In genomic region chr17:14329900-14330491, GRCh38 we compare ENCODE assay signal across 22 cellular contexts. TPM values are rescaled to one million over a fixed set of nuclear protein-coding genes. Genes with fewer than 3 reads are reported as not detected.
DNase-seq lines count a peak whose midpoint lies in the region; ATAC-seq and TF ChIP-seq lines count a peak whose summit lies in the region.
"Had no signal": no experiment of that assay in that cellular context is flagged by ENCODE, and none has a peak within 500 bp of the region (broad histone marks: within the 10 kb centered on the region; RNA-seq: fewer than 3 reads in every experiment).

No MANE protein-coding gene starts in this region.

- no peak overlapping the region for H3K4me3 Mint-ChIP-seq in activated T-cell treated with anti-CD3 and anti-CD28 coated beads, Interleukin-2, amount 50 U/mL, for 24 hours
- no peak overlapping the region for H3K4me3 Mint-ChIP-seq in activated T-cell treated with anti-CD3 and anti-CD28 coated beads, Interleukin-2, amount 50 U/mL, for 72 hours
- no peak overlapping the region for H3K4me3 Mint-ChIP-seq in activated CD4-positive, alpha-beta memory T cell treated with anti-CD3 and anti-CD28 coated beads for 36 hours
- H3K4me3 Mint-ChIP-seq in neural progenitor cell = peak overlapping the region; percentile 75

- no peak for TF ChIP-seq CTCF in fibroblast of lung (conservative IDR thresholded peaks at IDR 0.05 in 1 of 2, IDR thresholded peaks at IDR 0.05 in 1 of 2; ENCODE audit: low read depth in 1 of 2, low read length in 2 of 2)
- no peak for TF ChIP-seq CTCF in neural progenitor cell (IDR thresholded peaks at IDR 0.05)

- H3K4me2 ChIP-seq in fibroblast of lung (ENCODE audit: extremely low read depth, insufficient read depth, low read length) (no peak overlapping the region), neural progenitor cell (peak overlapping the region; percentile 77)
- H3K4me2 ChIP-seq: hepatocyte had no signal

- no peak for DNase-seq in activated T-cell treated with anti-CD3 and anti-CD28 coated beads, Interleukin-2, amount 50 U/mL, for 24 hours
- no peak for DNase-seq in activated T-cell treated with anti-CD3 and anti-CD28 coated beads, Interleukin-2, amount 50 U/mL, for 72 hours
- DNase-seq in activated CD4-positive, alpha-beta memory T cell treated with anti-CD3 and anti-CD28 coated beads for 36 hours = no peak
- no peak for DNase-seq in fibroblast of lung (ENCODE audit: low read depth in 2 of 2)
- DNase-seq in neural progenitor cell (ENCODE audit: low spot score) = no peak
- no peak for DNase-seq in SHP77 (lab: John Stamatoyannopoulos, UW)
- DNase-seq: activated CD4-positive, alpha-beta T cell treated with anti-CD3 and anti-CD28 coated beads, Interleukin-2, amount 50 U/mL, for 1 hour; amniotic stem cell; cerebellar nuclear complex; Kasumi-1; NCI-H1092 treated with DMSO at 0.1 percent for 48 hours; NCI-H2081; occipital lobe; sigmoid colon; stimulated activated naive CD4-positive, alpha-beta T cell treated with Interleukin-2 at 50 U/mL for 16 hours; trophoblast cell had no signal

- peaks cover 87% of the 10 kb centered on the region for H3K4me1 Mint-ChIP-seq in activated T-cell treated with anti-CD3 and anti-CD28 coated beads, Interleukin-2, amount 50 U/mL, for 24 hours (ENCODE audit: low read depth)
- H3K4me1 Mint-ChIP-seq in activated T-cell treated with anti-CD3 and anti-CD28 coated beads, Interleukin-2, amount 50 U/mL, for 72 hours (ENCODE audit: low read depth) = peaks cover 69% of the 10 kb centered on the region
- peaks cover 88% of the 10 kb centered on the region for H3K4me1 Mint-ChIP-seq in activated CD4-positive, alpha-beta memory T cell treated with anti-CD3 and anti-CD28 coated beads for 36 hours (ENCODE audit: low read depth)
- H3K4me1 Mint-ChIP-seq in neural progenitor cell = peaks cover 53% of the 10 kb centered on the region

- H3K27me3 ChIP-seq in fibroblast of lung (ENCODE audit: control insufficient read depth, insufficient read depth, low read length) (no peaks in the 10 kb centered on the region), neural progenitor cell (no peaks in the 10 kb centered on the region)

- POLR2A ChIA-PET in activated CD4-positive, alpha-beta memory T cell treated with anti-CD3 and anti-CD28 coated beads for 36 hours (lab: Charles Lee) = interaction anchor here (1.4 kb wide), 1 partner anchor 8 kb away, joined by 6 read pairs; no protein-coding TSS in a partner anchor

- CTCF ChIA-PET in activated CD4-positive, alpha-beta memory T cell treated with anti-CD3 and anti-CD28 coated beads for 36 hours (lab: Charles Lee) = no interaction called here

- intact Hi-C loops in activated CD4-positive, alpha-beta memory T cell treated with anti-CD3 and anti-CD28 coated beads for 36 hours (cut with micrococcal nuclease) = loop anchor here (10.0 kb wide), 2 partner anchors 215 to 225 kb away; no protein-coding TSS in a partner anchor

- H4K20me1 ChIP-seq in fibroblast of lung (ENCODE audit: control insufficient read depth, extremely low read depth, insufficient read depth, low read length) (no peaks in the 10 kb centered on the region), neural progenitor cell (ENCODE audit: low read depth) (peaks cover 20% of the 10 kb centered on the region)

- H3K4me3 ChIP-seq in fibroblast of lung (replicated peaks in 1 of 4; ENCODE audit: control extremely low read depth in 1 of 4, insufficient read depth in 1 of 4, low read depth in 3 of 4, low read length in 4 of 4) = no peak overlapping the region
- H3K4me3 ChIP-seq in neural progenitor cell = peak overlapping the region; percentile 26
- H3K4me3 ChIP-seq: HAP-1, hepatocyte, sigmoid colon had no signal

- H3K4me1 ChIP-seq in fibroblast of lung (ENCODE audit: control insufficient read depth, extremely low read depth, insufficient read depth, low read length) (no peaks in the 10 kb centered on the region), neural progenitor cell (peaks cover 78% of the 10 kb centered on the region)
- H3K4me1 ChIP-seq: HAP-1, sigmoid colon had no signal

- H3K36me3 Mint-ChIP-seq in activated T-cell treated with anti-CD3 and anti-CD28 coated beads, Interleukin-2, amount 50 U/mL, for 24 hours (ENCODE audit: low read depth) = peaks cover 14% of the 10 kb centered on the region
- peaks cover 0 to 3% of the 10 kb centered on the region in 2 donors for H3K36me3 Mint-ChIP-seq in activated T-cell treated with anti-CD3 and anti-CD28 coated beads, Interleukin-2, amount 50 U/mL, for 72 hours (ENCODE audit: insufficient read depth in 2 of 2)
- H3K36me3 Mint-ChIP-seq in activated CD4-positive, alpha-beta memory T cell treated with anti-CD3 and anti-CD28 coated beads for 36 hours = peaks cover 9% of the 10 kb centered on the region
- H3K36me3 Mint-ChIP-seq in neural progenitor cell = peaks cover 15% of the 10 kb centered on the region

- H3K9ac ChIP-seq in fibroblast of lung (ENCODE audit: insufficient read depth, low read length) (no peak overlapping the region), neural progenitor cell (no peak overlapping the region)

- no peak for ATAC-seq in activated T-cell treated with anti-CD3 and anti-CD28 coated beads, Interleukin-2, amount 50 U/mL, for 72 hours (replicated peaks in 1 of 2)
- no peak for ATAC-seq in GM21529 (IDR thresholded peaks at IDR 0.05; ENCODE audit: unreplicated experiment)
- ATAC-seq in HG03108 (IDR thresholded peaks at IDR 0.05; ENCODE audit: unreplicated experiment) = no peak

- no peak overlapping the region for H2AFZ ChIP-seq in fibroblast of lung (ENCODE audit: low read length)
- H2AFZ ChIP-seq in neural progenitor cell (replicated peaks) = no peak overlapping the region
- H2AFZ ChIP-seq: hepatocyte had no signal

- peak overlapping the region; percentile 46 for H3K27ac ChIP-seq in fibroblast of lung (ENCODE audit: insufficient read depth, low read length)
- H3K27ac ChIP-seq in neural progenitor cell = peak overlapping the region; percentile 92
- H3K27ac ChIP-seq: hepatocyte, HL-60, RWPE1, sigmoid colon had no signal

- H3K9me3 Mint-ChIP-seq in activated T-cell treated with anti-CD3 and anti-CD28 coated beads, Interleukin-2, amount 50 U/mL, for 24 hours = peaks cover 2% of the 10 kb centered on the region
- no peaks in the 10 kb centered on the region for H3K9me3 Mint-ChIP-seq in activated T-cell treated with anti-CD3 and anti-CD28 coated beads, Interleukin-2, amount 50 U/mL, for 72 hours
- H3K9me3 Mint-ChIP-seq in activated CD4-positive, alpha-beta memory T cell treated with anti-CD3 and anti-CD28 coated beads for 36 hours = no peaks in the 10 kb centered on the region
- H3K9me3 Mint-ChIP-seq in neural progenitor cell = peaks cover 6% of the 10 kb centered on the region

- peaks cover 59% of the 10 kb centered on the region for H3F3A ChIP-seq in neural progenitor cell (ENCODE audit: low read depth)

- no peaks in the 10 kb centered on the region for H3K36me3 ChIP-seq in fibroblast of lung (ENCODE audit: control insufficient read depth, insufficient read depth, low read length)
- H3K36me3 ChIP-seq in neural progenitor cell = no peaks in the 10 kb centered on the region
- H3K36me3 ChIP-seq: HAP-1, sigmoid colon had no signal

- no peaks in the 10 kb centered on the region for H3K27me3 Mint-ChIP-seq in activated T-cell treated with anti-CD3 and anti-CD28 coated beads, Interleukin-2, amount 50 U/mL, for 24 hours
- no peaks in the 10 kb centered on the region for H3K27me3 Mint-ChIP-seq in activated T-cell treated with anti-CD3 and anti-CD28 coated beads, Interleukin-2, amount 50 U/mL, for 72 hours (ENCODE audit: low read depth)
- no peaks in the 10 kb centered on the region for H3K27me3 Mint-ChIP-seq in activated CD4-positive, alpha-beta memory T cell treated with anti-CD3 and anti-CD28 coated beads for 36 hours
- peaks cover 11% of the 10 kb centered on the region for H3K27me3 Mint-ChIP-seq in neural progenitor cell (ENCODE audit: insufficient read depth, low read depth)

- peaks cover 23% of the 10 kb centered on the region for H3K79me2 ChIP-seq in fibroblast of lung (ENCODE audit: control insufficient read depth, insufficient read depth, low read length)
- peaks cover 66% of the 10 kb centered on the region for H3K79me2 ChIP-seq in neural progenitor cell (ENCODE audit: low read depth)

- H3K9me3 ChIP-seq in fibroblast of lung (ENCODE audit: control insufficient read depth, insufficient read depth, low read depth, low read length) (no peaks in the 10 kb centered on the region), neural progenitor cell (ENCODE audit: low read depth) (no peaks in the 10 kb centered on the region)
- H3K9me3 ChIP-seq: HAP-1, sigmoid colon had no signal

- peak overlapping the region; percentile 64 for H3K27ac Mint-ChIP-seq in activated T-cell treated with anti-CD3 and anti-CD28 coated beads, Interleukin-2, amount 50 U/mL, for 24 hours
- no peak overlapping the region for H3K27ac Mint-ChIP-seq in activated T-cell treated with anti-CD3 and anti-CD28 coated beads, Interleukin-2, amount 50 U/mL, for 72 hours
- H3K27ac Mint-ChIP-seq in activated CD4-positive, alpha-beta memory T cell treated with anti-CD3 and anti-CD28 coated beads for 36 hours = peak overlapping the region; percentile 19
- H3K27ac Mint-ChIP-seq in neural progenitor cell = peak overlapping the region; percentile 97

RNA-seq across cellular contexts. Expression of gene HS3ST3B1, which starts 29.1 kb away (rescaled TPM):
- total RNA-seq in activated T-cell treated with anti-CD3 and anti-CD28 coated beads, Interleukin-2, amount 50 U/mL, for 72 hours = 10 to 100 TPM; 10.8 to 17.1 TPM
- total RNA-seq in activated CD4-positive, alpha-beta memory T cell treated with anti-CD3 and anti-CD28 coated beads for 36 hours = 10 to 100 TPM; 13.4 to 13.9 TPM
- 13.4 and 17.2 TPM in 2 replicates for total RNA-seq in fibroblast of lung
- polyA plus RNA-seq in fibroblast of lung = 3.4 and 12.3 TPM in 2 replicates
- polyA plus RNA-seq in fibroblast of lung (2012) = 3.8 and 13.2 TPM in 2 replicates
- polyA minus RNA-seq in fibroblast of lung (ENCODE audit: low replicate concordance) = 3.2 and 31.7 TPM in 2 replicates
- total RNA-seq in neural progenitor cell (ENCODE audit: low replicate concordance) = 21.2 and 21.5 TPM in 2 replicates
